Comparison of ENCODE assay signal across 8 cellular contexts in the genomic region with DNA sequence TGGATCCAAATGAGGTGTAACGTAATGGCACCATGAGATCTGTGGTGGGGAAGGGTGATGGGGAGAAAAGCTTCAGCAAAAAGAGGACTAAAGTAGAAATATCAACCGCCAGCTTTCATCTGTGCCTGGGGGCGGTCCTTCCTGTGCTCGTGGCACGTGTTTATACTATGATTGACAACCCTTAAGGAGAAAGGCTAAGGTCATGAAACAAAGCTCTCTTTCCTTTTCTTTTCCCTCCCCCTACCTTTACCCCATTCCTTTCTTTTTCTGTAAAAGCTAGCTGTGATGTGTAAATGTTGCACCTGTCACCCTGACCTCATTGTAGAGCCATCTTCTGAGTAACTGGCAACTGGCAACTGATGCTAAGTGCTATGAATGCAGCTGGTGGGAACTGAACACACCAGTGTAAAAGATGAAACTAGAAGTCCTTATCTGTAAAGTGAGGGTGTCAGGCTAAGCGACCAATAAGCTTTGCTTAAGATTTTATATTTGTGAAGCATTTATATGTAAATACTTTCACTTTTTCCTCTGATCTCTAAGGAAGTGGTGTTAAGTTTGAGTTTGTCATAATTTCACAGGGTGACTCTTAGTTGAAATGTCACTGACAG.
DNase-seq lines count a peak whose midpoint lies in the region; ATAC-seq lines count a peak whose summit lies in the region.

No MANE protein-coding gene starts in this region.

- H3K9me3 Mint-ChIP-seq in immature natural killer cell, result peaks cover 0 to 4% (median 2%) of the 10 kb centered on the region in 6 donors

- DNase-seq in Right ventricle myocardium inferior (ENCODE audit: missing footprints), result no peak
- DNase-seq in cardiac septum (ENCODE audit: low spot score), result no peak
- DNase-seq in activated CD4-positive, alpha-beta T cell treated with anti-CD3 and anti-CD28 coated beads, Interleukin-2, amount 50 U/mL, for 4 hours, result peak; percentile 22 to 32
- peak in 2 of 3 donors; percentile 87 to 89 for DNase-seq in immature natural killer cell
- DNase-seq in AG08396 (ENCODE audit: low spot score), result no peak
- no peak for DNase-seq in posterior vena cava (ENCODE audit: low spot score)

- peaks cover 43 to 50% of the 10 kb centered on the region in 2 donors for H3K4me1 Mint-ChIP-seq in immature natural killer cell

- H3K36me3 ChIP-seq in subcutaneous abdominal adipose tissue (ENCODE audit: control insufficient read depth in 5 of 5, insufficient read depth in 5 of 5, low read length in 5 of 5), result no peaks in the 10 kb centered on the region

- no peak overlapping the region for H3K9ac ChIP-seq in subcutaneous abdominal adipose tissue (ENCODE audit: low read length in 5 of 5)

- intact Hi-C loops in Right ventricle myocardium inferior (cut with DNase I) (no loop called here), cardiac septum (cut with DNase I) (no loop called here), posterior vena cava (cut with DNase I) (no loop called here)

- no peak overlapping the region for H3K27ac ChIP-seq in subcutaneous abdominal adipose tissue (ENCODE audit: low read depth, low read length)

- H3K27me3 ChIP-seq in subcutaneous abdominal adipose tissue (ENCODE audit: control insufficient read depth in 5 of 5, insufficient read depth in 4 of 5, low read length in 5 of 5), result no peaks in the 10 kb centered on the region

- peaks cover 6 to 23% (median 14%) of the 10 kb centered on the region in 3 donors for H3K27me3 Mint-ChIP-seq in immature natural killer cell (ENCODE audit: low read depth in 3 of 3)

- H3K4me1 ChIP-seq in subcutaneous abdominal adipose tissue (ENCODE audit: control insufficient read depth in 5 of 5, insufficient read depth in 5 of 5, low read length in 5 of 5), result peaks cover 0 to 20% (median 2%) of the 10 kb centered on the region in 5 donors

- no peaks in the 10 kb centered on the region for H3K36me3 Mint-ChIP-seq in immature natural killer cell

- H3K27ac Mint-ChIP-seq in immature natural killer cell, result peak overlapping the region; percentile 97 to 100 (median 99)

- H3K4me3 ChIP-seq in subcutaneous abdominal adipose tissue (ENCODE audit: low read depth in 1 of 5, low read length in 5 of 5), result peak overlapping the region in 4 of 5 donors; percentile 72 to 80 (median 73)

- H3K9me3 ChIP-seq in subcutaneous abdominal adipose tissue (ENCODE audit: control insufficient read depth in 5 of 5, low read length in 5 of 5), result peaks cover 0 to 11% (median 3%) of the 10 kb centered on the region in 5 donors

- H3K4me3 Mint-ChIP-seq in immature natural killer cell, result peak overlapping the region; percentile 97 to 99 (median 99)

- ATAC-seq in Right ventricle myocardium inferior (peak; percentile 31), HG03521 (IDR thresholded peaks at IDR 0.05; ENCODE audit: unreplicated experiment) (peak; percentile 59)

Comparison
In these comparisons a context has a peak if more than half of its experiments do, and no peak if none do; other contexts are left out.
1. DNase-seq: peak in activated CD4-positive, alpha-beta T cell treated with anti-CD3 and anti-CD28 coated beads, Interleukin-2, amount 50 U/mL, for 4 hours (2 of 2) and immature natural killer cell (2 of 3); none in Right ventricle myocardium inferior (single experiment), cardiac septum (single experiment), AG08396 (single experiment) and posterior vena cava (single experiment).